Comparison of ENCODE assay signal across 1 cellular context in the genomic region with DNA sequence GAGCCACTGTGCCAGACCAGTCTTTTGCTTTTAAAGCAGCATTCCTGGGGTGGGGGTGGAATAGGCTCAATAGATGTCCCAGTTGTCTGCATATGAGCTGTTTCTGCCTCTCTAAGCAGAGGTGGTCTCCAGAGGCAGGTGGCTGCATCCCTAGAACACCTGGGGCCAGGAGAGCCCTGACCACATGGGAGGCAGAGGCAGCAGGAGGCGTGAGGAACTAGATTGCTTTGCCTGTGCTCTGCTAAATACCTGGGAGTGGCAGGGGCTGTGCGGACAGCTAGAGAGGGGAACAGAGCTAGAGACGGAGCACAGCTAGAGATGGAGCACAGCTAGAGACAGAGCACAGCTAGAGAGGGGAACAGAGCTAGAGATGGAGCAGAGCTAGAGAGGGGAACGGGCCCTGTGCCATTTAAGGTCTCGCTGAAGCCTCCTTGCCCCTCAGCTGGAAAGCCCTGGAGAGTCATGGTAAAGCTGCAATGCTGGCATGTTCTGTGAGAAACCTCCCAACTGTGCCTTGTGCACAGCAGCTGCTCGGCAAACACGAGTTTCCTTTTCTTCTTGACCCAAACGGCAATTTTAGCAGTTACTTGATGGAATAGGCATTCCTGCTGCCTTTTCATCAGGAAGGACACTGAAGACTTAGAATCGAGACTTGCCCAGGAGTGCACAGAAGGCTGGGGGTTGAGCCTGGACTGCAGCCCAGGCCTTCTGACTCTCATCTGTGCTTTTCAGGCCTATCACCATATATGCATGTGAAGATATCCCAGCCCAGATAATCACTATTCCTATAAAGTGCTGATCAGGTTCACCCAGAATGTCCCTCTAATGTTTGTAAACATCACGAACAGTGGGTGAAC.
TF ChIP-seq lines count a peak whose summit lies in the region.

No MANE protein-coding gene starts in this region.

TF ChIP-seq in Ishikawa, 13 proteins besides CTCF, POLR2A, EP300 and RAD21:
- peak; percentile 21; the same call in 1 of the 2 replicates for TF ChIP-seq TEAD4 (IDR thresholded peaks at IDR 0.05)
- TF ChIP-seq, protein P1, sequence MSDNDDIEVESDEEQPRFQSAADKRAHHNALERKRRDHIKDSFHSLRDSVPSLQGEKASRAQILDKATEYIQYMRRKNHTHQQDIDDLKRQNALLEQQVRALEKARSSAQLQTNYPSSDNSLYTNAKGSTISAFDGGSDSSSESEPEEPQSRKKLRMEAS (IDR thresholded peaks at IDR 0.05), result no peak
TF ChIP-seq in Ishikawa: peak in this region for 1.
